Comparison of ENCODE assay signal across 15 cellular contexts in the genomic region with DNA sequence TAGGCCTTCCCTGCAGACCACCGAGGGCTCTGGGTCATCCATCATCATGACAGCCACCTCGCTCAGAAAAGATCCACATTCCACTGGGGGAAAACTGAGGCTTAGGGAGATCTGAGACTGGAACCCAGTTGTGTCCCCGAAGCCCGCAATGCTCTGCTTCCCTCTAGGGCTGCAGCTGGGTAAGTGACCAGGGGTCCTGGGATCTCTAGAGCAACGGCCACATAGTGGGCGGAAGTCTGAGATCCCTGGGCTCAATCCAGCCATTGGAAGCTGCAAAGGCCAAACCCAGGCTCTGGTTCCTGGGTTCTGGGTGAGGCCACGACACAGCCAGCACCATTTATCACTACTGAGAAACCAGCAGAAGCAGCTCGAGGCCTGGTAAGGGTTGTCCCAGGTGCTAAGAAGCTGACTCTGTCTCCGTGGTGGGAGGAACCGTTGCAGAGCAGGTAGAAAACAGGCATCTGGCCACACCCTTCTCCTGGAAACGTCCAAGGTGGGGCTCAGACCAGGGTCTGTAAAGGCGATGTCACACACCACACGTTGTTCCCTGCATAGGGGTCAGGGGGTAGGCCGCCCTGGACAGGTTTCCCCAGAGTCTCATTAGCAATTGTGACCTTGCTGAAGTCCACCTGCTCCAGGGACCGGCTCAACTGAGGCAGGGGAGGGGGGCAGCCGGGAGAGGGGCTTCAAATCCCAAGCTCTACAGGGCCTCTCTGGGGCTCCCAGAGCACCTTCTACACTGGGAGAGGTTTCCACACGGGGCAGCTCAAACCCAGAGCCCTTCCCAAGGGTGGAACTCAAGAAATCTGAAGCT. TPM values are rescaled to one million over a fixed set of nuclear protein-coding genes. Genes with fewer than 3 reads are reported as not detected.
DNase-seq lines count a peak whose midpoint lies in the region; ATAC-seq and TF ChIP-seq lines count a peak whose summit lies in the region.
"Had no signal": no experiment of that assay in that cellular context is flagged by ENCODE, and none has a peak within 500 bp of the region (broad histone marks: within the 10 kb centered on the region; RNA-seq: fewer than 3 reads in every experiment).

No MANE protein-coding gene starts in this region.

- no peak overlapping the region for H2AFZ ChIP-seq in hepatocyte

- H3K36me3 ChIP-seq in BLaER1 (peaks cover 22% of the 10 kb centered on the region), hepatocyte (replicated peaks; ENCODE audit: insufficient read depth, low read depth) (no peaks in the 10 kb centered on the region)
- peaks cover 21% of the 10 kb centered on the region for H3K36me3 ChIP-seq in CD8-positive, alpha-beta memory T cell (ENCODE audit: insufficient read depth, low read length)
- peaks cover 6 to 32% (median 7%) of the 10 kb centered on the region in 3 experiments for H3K36me3 ChIP-seq in naive thymus-derived CD4-positive, alpha-beta T cell (ENCODE audit: control insufficient read depth in 2 of 3, insufficient read depth in 3 of 3, low read length in 3 of 3)

- H4K20me1 ChIP-seq in BLaER1 (peaks cover 99% of the 10 kb centered on the region), hepatocyte (ENCODE audit: insufficient read depth, poor library complexity, severe bottlenecking) (no peaks in the 10 kb centered on the region)

- peak overlapping the region; percentile 84 to 94 (median 87) for H3K4me3 Mint-ChIP-seq in CD8-positive, alpha-beta memory T cell
- peak overlapping the region; percentile 96 for H3K4me3 Mint-ChIP-seq in activated T-helper 17 cell treated with anti-CD3 and anti-CD28 coated beads, Interleukin-2, amount 50 U/mL, for 72 hours
- peak overlapping the region; percentile 83 to 95 (median 90) for H3K4me3 Mint-ChIP-seq in naive thymus-derived CD4-positive, alpha-beta T cell

- H3K27ac ChIP-seq in BLaER1: no peak overlapping the region
- H3K27ac ChIP-seq in CD8-positive, alpha-beta memory T cell (ENCODE audit: low read depth, low read length): peak overlapping the region; percentile 41
- peak overlapping the region; percentile 98 for H3K27ac ChIP-seq in naive thymus-derived CD4-positive, alpha-beta T cell (ENCODE audit: low read depth, low read length)
- no peak overlapping the region for H3K27ac ChIP-seq in RWPE1
- no peak overlapping the region for H3K27ac ChIP-seq in hepatocyte

- H3K4me3 ChIP-seq in BLaER1: no peak overlapping the region
- H3K4me3 ChIP-seq in CD8-positive, alpha-beta memory T cell (ENCODE audit: low read length): peak overlapping the region; percentile 56
- peak overlapping the region; percentile 48 for H3K4me3 ChIP-seq in naive thymus-derived CD4-positive, alpha-beta T cell (ENCODE audit: low read length)
- H3K4me3 ChIP-seq in hepatocyte: no peak overlapping the region

- H3K36me3 Mint-ChIP-seq in CD8-positive, alpha-beta memory T cell: peaks cover 5 to 52% (median 16%) of the 10 kb centered on the region in 3 donors
- H3K36me3 Mint-ChIP-seq in activated T-helper 17 cell treated with anti-CD3 and anti-CD28 coated beads, Interleukin-2, amount 50 U/mL, for 72 hours (ENCODE audit: low read depth): peaks cover 93% of the 10 kb centered on the region
- peaks cover 6 to 41% (median 35%) of the 10 kb centered on the region in 5 donors for H3K36me3 Mint-ChIP-seq in naive thymus-derived CD4-positive, alpha-beta T cell

- TF ChIP-seq CTCF in RWPE1 (conservative IDR thresholded peaks at IDR 0.05; ENCODE audit: low read depth): no peak
- no peak for TF ChIP-seq CTCF in hepatocyte (IDR thresholded peaks at IDR 0.05; ENCODE audit: poor library complexity)

- no peak for ATAC-seq in activated T-helper 17 cell treated with anti-CD3 and anti-CD28 coated beads, Interleukin-2, amount 50 U/mL, for 72 hours (replicated peaks)
- ATAC-seq in naive thymus-derived CD4-positive, alpha-beta T cell: no peak

- no peak overlapping the region for H3K9ac ChIP-seq in BLaER1

- POLR2A ChIA-PET in CD8-positive, alpha-beta memory T cell (lab: Charles Lee): interaction anchor here (1.0 to 10.3 kb wide), 9 partner anchors 9 to 44 kb away, joined by 3 to 169 read pairs (median 6); no protein-coding TSS in a partner anchor
- POLR2A ChIA-PET in naive thymus-derived CD4-positive, alpha-beta T cell (lab: Charles Lee): interaction anchor here (0.6 to 69.0 kb wide), 6 partner anchors 1 to 1060 kb away, joined by 3 to 2458 read pairs (median 689); partner anchors contain the start of gene BCL11B
- POLR2A ChIA-PET in RWPE1 (lab: Yijun Ruan, JAX; ENCODE audit: low non-redundant PET): no interaction called here

- intact Hi-C loops in naive thymus-derived CD4-positive, alpha-beta T cell (cut with micrococcal nuclease): loop anchor here in 1 of 2 donors (10.0 kb wide), 1 partner anchor 831 kb away; the partner anchor contains the start of gene EVL

- peaks cover 8% of the 10 kb centered on the region for H3K79me2 ChIP-seq in hepatocyte

- H3K4me2 ChIP-seq in BLaER1 (peak overlapping the region; percentile 83), hepatocyte (no peak overlapping the region)

- H3K4me1 ChIP-seq in BLaER1 (peaks cover 86% of the 10 kb centered on the region), hepatocyte (ENCODE audit: insufficient read depth) (peaks cover 39% of the 10 kb centered on the region)
- H3K4me1 ChIP-seq in CD8-positive, alpha-beta memory T cell (ENCODE audit: insufficient read depth, low read length): peaks cover 97% of the 10 kb centered on the region
- H3K4me1 ChIP-seq in naive thymus-derived CD4-positive, alpha-beta T cell (ENCODE audit: control insufficient read depth in 2 of 2, insufficient read depth in 2 of 2, low read length in 2 of 2): peaks cover 93 to 96% of the 10 kb centered on the region in 2 donors

- peaks cover 0 to 7% of the 10 kb centered on the region in 2 donors for H3K27me3 Mint-ChIP-seq in CD8-positive, alpha-beta memory T cell
- no peaks in the 10 kb centered on the region for H3K27me3 Mint-ChIP-seq in activated T-helper 17 cell treated with anti-CD3 and anti-CD28 coated beads, Interleukin-2, amount 50 U/mL, for 72 hours
- H3K27me3 Mint-ChIP-seq in naive thymus-derived CD4-positive, alpha-beta T cell: no peaks in the 10 kb centered on the region

- DNase-seq in CD8-positive, alpha-beta memory T cell: peak in 1 of 5 donors; percentile 46
- DNase-seq in naive thymus-derived CD4-positive, alpha-beta T cell: no peak
- no peak for DNase-seq in RWPE1 (ENCODE audit: low spot score)
- no peak for DNase-seq in SKM-1 treated with dmso at 0.1 percent for 144 hours (lab: John Stamatoyannopoulos, UW; ENCODE audit: unreplicated experiment)
- no peak for DNase-seq in midbrain (lab: John Stamatoyannopoulos, UW)
- DNase-seq in hepatocyte (ENCODE audit: low spot score): no peak
- DNase-seq: AML-193, amniotic stem cell, foreskin fibroblast, Karpas-422, NCI-H1417, NCI-H226, SIG-M5 had no signal

- 85% methylated on average over 17 of the region's 17 CpGs for WGBS in hepatocyte (ENCODE audit: low lambda C conversion rate, missing lambda C conversion rate)

- H3K9me3 ChIP-seq in BLaER1 (no peaks in the 10 kb centered on the region), hepatocyte (ENCODE audit: low read depth) (no peaks in the 10 kb centered on the region)
- H3K9me3 ChIP-seq in CD8-positive, alpha-beta memory T cell (ENCODE audit: low read length): no peaks in the 10 kb centered on the region
- no peaks in the 10 kb centered on the region for H3K9me3 ChIP-seq in naive thymus-derived CD4-positive, alpha-beta T cell (ENCODE audit: control insufficient read depth in 2 of 3, low read length in 3 of 3)

- H3K27me3 ChIP-seq in BLaER1 (no peaks in the 10 kb centered on the region), hepatocyte (no peaks in the 10 kb centered on the region)
- no peaks in the 10 kb centered on the region for H3K27me3 ChIP-seq in CD8-positive, alpha-beta memory T cell (ENCODE audit: insufficient read depth, low read length, poor library complexity, severe bottlenecking)
- no peaks in the 10 kb centered on the region for H3K27me3 ChIP-seq in naive thymus-derived CD4-positive, alpha-beta T cell (ENCODE audit: control insufficient read depth in 2 of 2, insufficient read depth in 2 of 2, low read length in 2 of 2)

- CTCF ChIA-PET in CD8-positive, alpha-beta memory T cell (lab: Charles Lee): interaction anchor here (0.8 to 25.1 kb wide), 11 partner anchors 8 to 301 kb away, joined by 3 to 532 read pairs (median 6); partner anchors contain the start of gene BCL11B
- CTCF ChIA-PET in naive thymus-derived CD4-positive, alpha-beta T cell (lab: Charles Lee): interaction anchor here (0.6 to 4.1 kb wide), 13 partner anchors 8 to 1040 kb away, joined by 3 to 14 read pairs (median 4); no protein-coding TSS in a partner anchor
- CTCF ChIA-PET in RWPE1 (lab: Yijun Ruan, JAX): interaction anchor here (0.6 kb wide), 2 partner anchors 37 to 515 kb away, joined by 3 to 4 read pairs; no protein-coding TSS in a partner anchor

- H3K4me1 Mint-ChIP-seq in CD8-positive, alpha-beta memory T cell: peaks cover 95 to 98% (median 95%) of the 10 kb centered on the region in 3 donors
- peaks cover 74% of the 10 kb centered on the region for H3K4me1 Mint-ChIP-seq in activated T-helper 17 cell treated with anti-CD3 and anti-CD28 coated beads, Interleukin-2, amount 50 U/mL, for 72 hours
- peaks cover 67 to 96% (median 92%) of the 10 kb centered on the region in 7 donors for H3K4me1 Mint-ChIP-seq in naive thymus-derived CD4-positive, alpha-beta T cell

- peaks cover 0 to 2% (median 0%) of the 10 kb centered on the region in 5 donors for H3K9me3 Mint-ChIP-seq in CD8-positive, alpha-beta memory T cell
- H3K9me3 Mint-ChIP-seq in activated T-helper 17 cell treated with anti-CD3 and anti-CD28 coated beads, Interleukin-2, amount 50 U/mL, for 72 hours: no peaks in the 10 kb centered on the region
- H3K9me3 Mint-ChIP-seq in naive thymus-derived CD4-positive, alpha-beta T cell: peaks cover 0 to 30% (median 0%) of the 10 kb centered on the region in 11 donors

- no peaks in the 10 kb centered on the region for H3K9me2 ChIP-seq in hepatocyte (replicated peaks; ENCODE audit: insufficient read depth)

- H3K27ac Mint-ChIP-seq in CD8-positive, alpha-beta memory T cell: peak overlapping the region; percentile 90 to 100 (median 99)
- peak overlapping the region; percentile 88 for H3K27ac Mint-ChIP-seq in activated T-helper 17 cell treated with anti-CD3 and anti-CD28 coated beads, Interleukin-2, amount 50 U/mL, for 72 hours
- H3K27ac Mint-ChIP-seq in naive thymus-derived CD4-positive, alpha-beta T cell: peak overlapping the region; percentile 90 to 100 (median 99)

RNA-seq across cellular contexts. Expression of gene BCL11B, which starts 38.6 kb away (rescaled TPM):
- 10 to 100 TPM; 42.0 to 42.5 TPM for total RNA-seq in CD8-positive, alpha-beta memory T cell
- 9.7 TPM for polyA plus RNA-seq in CD8-positive, alpha-beta memory T cell
- total RNA-seq in activated T-helper 17 cell treated with anti-CD3 and anti-CD28 coated beads, Interleukin-2, amount 50 U/mL, for 72 hours: 10 to 100 TPM; 51.4 to 52.9 TPM
- 100 to 1,000 TPM in 4 of 5 experiments, 10 to 100 TPM in 1; 96.3 to 269 (median 223) TPM for total RNA-seq in naive thymus-derived CD4-positive, alpha-beta T cell
- 10 to 100 TPM; 10.9 to 11.6 TPM for polyA plus RNA-seq in naive thymus-derived CD4-positive, alpha-beta T cell
- total RNA-seq in hepatocyte: 1.8 and 3.2 TPM in 2 replicates
- polyA plus RNA-seq in hepatocyte: 0.28 and 0.50 TPM in 2 replicates

Comparison
In these comparisons a context has a peak if more than half of its experiments do, and no peak if none do; other contexts are left out.
1. H3K27ac ChIP-seq: peak in CD8-positive, alpha-beta memory T cell (single experiment) and naive thymus-derived CD4-positive, alpha-beta T cell (single experiment); none in BLaER1 (single experiment), RWPE1 (single experiment) and hepatocyte (single experiment).
2. H3K4me3 ChIP-seq: peak in CD8-positive, alpha-beta memory T cell (single experiment) and naive thymus-derived CD4-positive, alpha-beta T cell (single experiment); none in BLaER1 (single experiment) and hepatocyte (single experiment).
3. RNA of gene BCL11B, which starts 38.6 kb away (total RNA-seq): 96.3 to 269 TPM in naive thymus-derived CD4-positive, alpha-beta T cell, 51.4 to 52.9 TPM in activated T-helper 17 cell treated with anti-CD3 and anti-CD28 coated beads, Interleukin-2, amount 50 U/mL, for 72 hours and 42.0 to 42.5 TPM in CD8-positive, alpha-beta memory T cell; 1.8 to 3.2 TPM in hepatocyte; every median in the first group is over 10 times any median in the second.
4. Peak in every context shown above with its lines, with median percentiles within 50 percentile points of each other: H3K27ac Mint-ChIP-seq and H3K4me3 Mint-ChIP-seq.